Comparison of ENCODE assay signal across 3 cellular contexts in genomic region chr4:2273657-2274319, GRCh38.
TF ChIP-seq lines count a peak whose summit lies in the region.

No MANE protein-coding gene starts in this region.

TF ChIP-seq in SK-N-SH, 30 proteins besides CTCF, POLR2A, EP300 and RAD21:
- TF ChIP-seq EZH2phosphoT487 (IDR thresholded peaks at IDR 0.05; ENCODE audit: borderline replicate concordance, low read depth) (no peak), JUND (IDR thresholded peaks at IDR 0.05) (no peak), USF2 (IDR thresholded peaks at IDR 0.05; ENCODE audit: borderline replicate concordance, low read depth, low read length) (no peak), TAF1 (IDR thresholded peaks at IDR 0.05; ENCODE audit: borderline replicate concordance, low read depth, low read length) (no peak), YY1 (IDR thresholded peaks at IDR 0.05; ENCODE audit: low read depth) (no peak), MXI1 (IDR thresholded peaks at IDR 0.05; ENCODE audit: low read depth, low read length) (no peak), FOXM1 (IDR thresholded peaks at IDR 0.05; ENCODE audit: low read depth) (no peak)

TF ChIP-seq in SK-N-SH treated with all-trans-retinoic acid at 6 μM for 48 hours, 23 proteins besides CTCF, POLR2A, EP300 and RAD21:
- TF ChIP-seq ARNTL (CRISPR knock-in tag; IDR thresholded peaks at IDR 0.05; ENCODE audit: borderline replicate concordance, low read depth) (no peak), PATZ1 (CRISPR knock-in tag; IDR thresholded peaks at IDR 0.05; ENCODE audit: borderline replicate concordance) (no peak), TSHZ2 (CRISPR knock-in tag; IDR thresholded peaks at IDR 0.05) (no peak), CSDC2 (CRISPR knock-in tag; IDR thresholded peaks at IDR 0.05) (no peak), PPARA (CRISPR knock-in tag; IDR thresholded peaks at IDR 0.05; ENCODE audit: borderline replicate concordance) (no peak), GLIS3 (CRISPR knock-in tag; IDR thresholded peaks at IDR 0.05) (no peak), ESRRG (CRISPR knock-in tag; IDR thresholded peaks at IDR 0.05) (no peak), RARB (CRISPR knock-in tag; IDR thresholded peaks at IDR 0.05) (no peak), SNAI2 (CRISPR knock-in tag; IDR thresholded peaks at IDR 0.05) (no peak), ZNF565 (CRISPR knock-in tag; conservative IDR thresholded peaks at IDR 0.05; ENCODE audit: low read depth) (no peak), OSR1 (CRISPR knock-in tag; IDR thresholded peaks at IDR 0.05) (no peak), CREB5 (CRISPR knock-in tag; IDR thresholded peaks at IDR 0.05; ENCODE audit: low read depth) (no peak), CSRNP3 (CRISPR knock-in tag; IDR thresholded peaks at IDR 0.05) (no peak), ZNF8 (CRISPR knock-in tag; IDR thresholded peaks at IDR 0.05) (no peak), BACH2 (CRISPR knock-in tag; IDR thresholded peaks at IDR 0.05; ENCODE audit: borderline replicate concordance) (no peak), ZFP3 (CRISPR knock-in tag; IDR thresholded peaks at IDR 0.05) (no peak), POU6F1 (CRISPR knock-in tag; IDR thresholded peaks at IDR 0.05; ENCODE audit: borderline replicate concordance, low read depth) (no peak), ZNF70 (CRISPR knock-in tag; IDR thresholded peaks at IDR 0.05) (no peak), ZFP30 (CRISPR knock-in tag; IDR thresholded peaks at IDR 0.05) (no peak)

TF ChIP-seq in H1, 55 proteins besides CTCF, POLR2A, EP300 and RAD21:
- TF ChIP-seq BCL11A (IDR thresholded peaks at IDR 0.05; ENCODE audit: low read depth in 2 of 2, low read length in 2 of 2): no peak
- no peak for TF ChIP-seq RNF2 (IDR thresholded peaks at IDR 0.05; ENCODE audit: borderline replicate concordance, low read depth, low read length, missing control alignments, poor library complexity, severe bottlenecking)
- TF ChIP-seq CHD2 (IDR thresholded peaks at IDR 0.05; ENCODE audit: low read length): no peak
- no peak for TF ChIP-seq CBX8 (IDR thresholded peaks at IDR 0.05; ENCODE audit: borderline replicate concordance, low read depth, low read length)
- TF ChIP-seq RBBP5 (IDR thresholded peaks at IDR 0.05; ENCODE audit: borderline replicate concordance, low read depth, low read length): no peak
- no peak for TF ChIP-seq ASH2L (IDR thresholded peaks at IDR 0.05; ENCODE audit: low read length)
- TF ChIP-seq SIX5 (IDR thresholded peaks at IDR 0.05; ENCODE audit: low read depth, low read length): no peak
- no peak for TF ChIP-seq KDM4A (IDR thresholded peaks at IDR 0.05; ENCODE audit: low read depth, low read length, severe bottlenecking)
- no peak for TF ChIP-seq HDAC2 (IDR thresholded peaks at IDR 0.05; ENCODE audit: borderline replicate concordance in 1 of 2, low read depth in 2 of 2, low read length in 2 of 2)
- TF ChIP-seq SIN3A (conservative IDR thresholded peaks at IDR 0.05 in 1 of 2, IDR thresholded peaks at IDR 0.05 in 1 of 2; ENCODE audit: low read depth in 1 of 2, low read length in 2 of 2): no peak
